In genomic region chr2:95165371-95166064, GRCh38 we compare ENCODE assay signal across 8 cellular contexts. TPM values are rescaled to one million over a fixed set of nuclear protein-coding genes. Genes with fewer than 3 reads are reported as not detected.
DNase-seq lines count a peak whose midpoint lies in the region; ATAC-seq and TF ChIP-seq lines count a peak whose summit lies in the region.

ZNF2 (plus strand) TSS chr2:95165809; CDS start chr2:95176227, 10,418 bp downstream.

- H3K4me1 Mint-ChIP-seq in T-helper 1 cell treated with Interleukin-12 subunit alpha and Interleukin-12 subunit beta and Interleukin-4 antibody, amounts not matched to agents 30 μg/mL and 1 μg/mL, for 36 hours (ENCODE audit: low read depth), result peaks cover 26% of the 10 kb centered on the region

- peak; percentile 12 for TF ChIP-seq CTCF in left ventricle myocardium inferior (IDR thresholded peaks at IDR 0.05; ENCODE audit: borderline replicate concordance)
- TF ChIP-seq CTCF in upper lobe of right lung (IDR thresholded peaks at IDR 0.05), result no peak

- intact Hi-C loops in left ventricle myocardium inferior (cut with micrococcal nuclease), result no loop called here
- intact Hi-C loops in posterior vena cava (cut with DNase I), result no loop called here
- intact Hi-C loops in upper lobe of right lung (cut with DNase I), result no loop called here

- H3K4me1 ChIP-seq in left ventricle myocardium inferior (peaks cover 36% of the 10 kb centered on the region), upper lobe of right lung (peaks cover 18% of the 10 kb centered on the region)

- H3K9me3 ChIP-seq in left ventricle myocardium inferior (replicated peaks) (no peaks in the 10 kb centered on the region), upper lobe of right lung (no peaks in the 10 kb centered on the region)

- H3K4me3 ChIP-seq in left ventricle myocardium inferior (peak within 1 kb of the TSS; percentile 85), upper lobe of right lung (peak within 1 kb of the TSS; percentile 78)

- H3K36me3 ChIP-seq in left ventricle myocardium inferior, result no peaks in the 10 kb centered on the region
- no peaks in the 10 kb centered on the region for H3K36me3 ChIP-seq in upper lobe of right lung

- DNase-seq in NCI-H1694 (lab: John Stamatoyannopoulos, UW) (peak; percentile 95), amygdala (lab: John Stamatoyannopoulos, UW) (peak; percentile 85 to 99 (median 95)), left ventricle myocardium inferior (peak; percentile 98), posterior vena cava (ENCODE audit: low spot score) (peak; percentile 99), upper lobe of right lung (peak; percentile 99)

- H3K27me3 ChIP-seq in left ventricle myocardium inferior (ENCODE audit: low read depth) (no peaks in the 10 kb centered on the region), upper lobe of right lung (no peaks in the 10 kb centered on the region)

- ATAC-seq in GM18498 (IDR thresholded peaks at IDR 0.05; ENCODE audit: unreplicated experiment), result peak; percentile 94
- ATAC-seq in HG02885 (IDR thresholded peaks at IDR 0.05; ENCODE audit: poor library complexity, unreplicated experiment), result peak; percentile 96
- peak; percentile 98 for ATAC-seq in upper lobe of right lung

- no peaks in the 10 kb centered on the region for H3K27me3 Mint-ChIP-seq in T-helper 1 cell treated with Interleukin-12 subunit alpha and Interleukin-12 subunit beta and Interleukin-4 antibody, amounts not matched to agents 30 μg/mL and 1 μg/mL, for 36 hours (ENCODE audit: low read depth)

- H3K4me3 Mint-ChIP-seq in T-helper 1 cell treated with Interleukin-12 subunit alpha and Interleukin-12 subunit beta and Interleukin-4 antibody, amounts not matched to agents 30 μg/mL and 1 μg/mL, for 36 hours, result peak within 1 kb of the TSS; percentile 99

- peak within 1 kb of the TSS; percentile 93 for H3K27ac Mint-ChIP-seq in T-helper 1 cell treated with Interleukin-12 subunit alpha and Interleukin-12 subunit beta and Interleukin-4 antibody, amounts not matched to agents 30 μg/mL and 1 μg/mL, for 36 hours

- H3K27ac ChIP-seq in left ventricle myocardium inferior (replicated peaks) (peak within 1 kb of the TSS; percentile 92), upper lobe of right lung (peak within 1 kb of the TSS; percentile 94)

- H3K9me3 Mint-ChIP-seq in T-helper 1 cell treated with Interleukin-12 subunit alpha and Interleukin-12 subunit beta and Interleukin-4 antibody, amounts not matched to agents 30 μg/mL and 1 μg/mL, for 36 hours, result peaks cover 1% of the 10 kb centered on the region

- H3K36me3 Mint-ChIP-seq in T-helper 1 cell treated with Interleukin-12 subunit alpha and Interleukin-12 subunit beta and Interleukin-4 antibody, amounts not matched to agents 30 μg/mL and 1 μg/mL, for 36 hours (ENCODE audit: low read depth), result peaks cover 2% of the 10 kb centered on the region

RNA-seq across cellular contexts. Expression of gene ZNF2, which starts in this region (rescaled TPM):
- total RNA-seq in left ventricle myocardium inferior (3.4 TPM), posterior vena cava (1 to 10 TPM; 2.2 to 2.7 TPM), upper lobe of right lung (4.7 TPM)

Comparison
In these comparisons a context has a peak if more than half of its experiments do, and no peak if none do; other contexts are left out.
1. Peak in every context shown above with its lines: DNase-seq, ATAC-seq, H3K4me3 ChIP-seq and H3K27ac ChIP-seq.